Comparison of ENCODE assay signal across 12 cellular contexts in the genomic region with DNA sequence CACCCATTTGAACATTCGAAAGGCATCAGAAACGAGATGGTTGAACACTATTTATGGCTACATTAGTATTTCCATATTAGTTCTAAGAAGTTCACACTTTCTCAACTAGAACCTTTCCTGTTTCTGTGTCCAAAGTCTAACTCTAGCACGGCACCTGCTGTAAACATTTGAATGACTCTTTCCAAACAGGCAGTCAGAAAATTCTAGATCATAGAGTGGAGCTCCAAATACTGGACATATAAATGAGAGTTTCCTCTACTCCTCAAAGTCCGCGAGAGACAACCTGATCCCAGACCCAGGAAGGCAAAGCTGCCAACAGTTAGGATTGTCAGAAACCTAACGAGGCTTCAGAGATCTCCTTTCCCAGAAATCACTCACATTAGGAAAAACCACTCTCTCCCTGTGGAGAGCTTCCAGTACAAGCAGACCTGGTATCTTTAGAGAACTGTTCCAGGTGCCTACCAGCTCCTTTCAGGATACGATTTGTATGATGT. TPM values are rescaled to one million over a fixed set of nuclear protein-coding genes. Genes with fewer than 3 reads are reported as not detected.
DNase-seq lines count a peak whose midpoint lies in the region; ATAC-seq and TF ChIP-seq lines count a peak whose summit lies in the region.
"Had no signal": no experiment of that assay in that cellular context is flagged by ENCODE, and none has a peak within 500 bp of the region (broad histone marks: within the 10 kb centered on the region; RNA-seq: fewer than 3 reads in every experiment).

No MANE protein-coding gene starts in this region.

- peak overlapping the region; percentile 81 for H3K27ac Mint-ChIP-seq in progenitor cell of endocrine pancreas
- no peak overlapping the region for H3K27ac Mint-ChIP-seq in activated T-helper 2 cell treated with anti-CD3 and anti-CD28 coated beads, Interferon-gamma antibody, Interleukin-2, Interleukin-4, amounts not matched to agents 10 μg/mL and 5 μg/mL and 100 μg/mL, durations not matched to agents 14 hours and 24 hours and 36 hours
- H3K27ac Mint-ChIP-seq: activated CD4-positive, alpha-beta T cell treated with anti-CD3 and anti-CD28 coated beads for 36 hours had no signal

- no peaks in the 10 kb centered on the region for H3K9me3 Mint-ChIP-seq in progenitor cell of endocrine pancreas (ENCODE audit: low read depth)
- no peaks in the 10 kb centered on the region for H3K9me3 Mint-ChIP-seq in activated T-helper 2 cell treated with anti-CD3 and anti-CD28 coated beads, Interferon-gamma antibody, Interleukin-2, Interleukin-4, amounts not matched to agents 10 μg/mL and 5 μg/mL and 100 μg/mL, durations not matched to agents 14 hours and 24 hours and 36 hours

- H3K27me3 Mint-ChIP-seq in progenitor cell of endocrine pancreas, result no peaks in the 10 kb centered on the region
- no peaks in the 10 kb centered on the region for H3K27me3 Mint-ChIP-seq in activated T-helper 2 cell treated with anti-CD3 and anti-CD28 coated beads, Interferon-gamma antibody, Interleukin-2, Interleukin-4, amounts not matched to agents 10 μg/mL and 5 μg/mL and 100 μg/mL, durations not matched to agents 14 hours and 24 hours and 36 hours (ENCODE audit: low read depth)

- H3K4me2 ChIP-seq in BLaER1 treated with 17β-estradiol and CSF1 and Interleukin-3, amounts not matched to agents 10 nM and 100 nM, result peak overlapping the region in 6 of 11 experiments; percentile 9 to 83 (median 32); a peak in 6 of 22 replicates

- TF ChIP-seq CTCF in foreskin fibroblast (IDR thresholded peaks at IDR 0.05; ENCODE audit: low read depth, low read length) (no peak), progenitor cell of endocrine pancreas (IDR thresholded peaks at IDR 0.05; ENCODE audit: unreplicated experiment) (no peak)

- ATAC-seq in HG02885 (IDR thresholded peaks at IDR 0.05; ENCODE audit: poor library complexity, unreplicated experiment) (no peak), GM18909 (IDR thresholded peaks at IDR 0.05; ENCODE audit: poor library complexity, unreplicated experiment) (no peak)
- ATAC-seq: activated CD4-positive, alpha-beta T cell treated with anti-CD3 and anti-CD28 coated beads for 36 hours had no signal

- H3K4me1 Mint-ChIP-seq in progenitor cell of endocrine pancreas (ENCODE audit: low read depth), result peaks cover 73% of the 10 kb centered on the region
- no peaks in the 10 kb centered on the region for H3K4me1 Mint-ChIP-seq in activated T-helper 2 cell treated with anti-CD3 and anti-CD28 coated beads, Interferon-gamma antibody, Interleukin-2, Interleukin-4, amounts not matched to agents 10 μg/mL and 5 μg/mL and 100 μg/mL, durations not matched to agents 14 hours and 24 hours and 36 hours (ENCODE audit: low read depth)
- H3K4me1 Mint-ChIP-seq: activated CD4-positive, alpha-beta T cell treated with anti-CD3 and anti-CD28 coated beads for 36 hours had no signal

- peaks cover 0 to 62% (median 0%) of the 10 kb centered on the region in 11 experiments; a peak in 5 of 22 replicates for H3K36me3 ChIP-seq in BLaER1 treated with 17β-estradiol and CSF1 and Interleukin-3, amounts not matched to agents 10 nM and 100 nM
- H3K36me3 ChIP-seq in SJSA1, result peaks cover 93% of the 10 kb centered on the region

- H3K4me3 Mint-ChIP-seq in progenitor cell of endocrine pancreas (ENCODE audit: low read depth), result no peak overlapping the region
- H3K4me3 Mint-ChIP-seq in activated T-helper 2 cell treated with anti-CD3 and anti-CD28 coated beads, Interferon-gamma antibody, Interleukin-2, Interleukin-4, amounts not matched to agents 10 μg/mL and 5 μg/mL and 100 μg/mL, durations not matched to agents 14 hours and 24 hours and 36 hours (ENCODE audit: low read depth), result no peak overlapping the region
- H3K4me3 Mint-ChIP-seq: activated CD4-positive, alpha-beta T cell treated with anti-CD3 and anti-CD28 coated beads for 36 hours had no signal

- H3K9me3 ChIP-seq in BLaER1 treated with 17β-estradiol and CSF1 and Interleukin-3, amounts not matched to agents 10 nM and 100 nM (replicated peaks in 1 of 11), result no peaks in the 10 kb centered on the region
- no peaks in the 10 kb centered on the region for H3K9me3 ChIP-seq in SJSA1 (replicated peaks)

- peak in 1 of 2 experiments; percentile 18 for DNase-seq in SJSA1 (ENCODE audit: low read depth in 1 of 2, low spot score in 2 of 2)
- peak in 1 of 2 donors; percentile 46 for DNase-seq in foreskin fibroblast
- no peak for DNase-seq in progenitor cell of endocrine pancreas (ENCODE audit: low spot score, unreplicated experiment)
- DNase-seq in activated T-helper 2 cell treated with anti-CD3 and anti-CD28 coated beads, Interferon-gamma antibody, Interleukin-2, Interleukin-4, amounts not matched to agents 10 μg/mL and 5 μg/mL and 100 μg/mL, durations not matched to agents 14 hours and 24 hours and 36 hours (ENCODE audit: low spot score), result no peak
- no peak for DNase-seq in activated CD4-positive, alpha-beta T cell treated with anti-CD3 and anti-CD28 coated beads, Interleukin-2, amount 50 U/mL, for 4 hours
- DNase-seq: activated CD4-positive, alpha-beta T cell treated with anti-CD3 and anti-CD28 coated beads for 36 hours; NCI-H1436 treated with DMSO at 0.1 percent for 48 hours; retina had no signal

- peaks cover 5 to 85% (median 15%) of the 10 kb centered on the region in 10 experiments; a peak in 18 of 20 replicates for H3K4me1 ChIP-seq in BLaER1 treated with 17β-estradiol and CSF1 and Interleukin-3, amounts not matched to agents 10 nM and 100 nM
- peaks cover 100% of the 10 kb centered on the region for H3K4me1 ChIP-seq in SJSA1 (replicated peaks)

- H3K4me3 ChIP-seq in BLaER1 treated with 17β-estradiol and CSF1 and Interleukin-3, amounts not matched to agents 10 nM and 100 nM, result no peak overlapping the region
- H3K4me3 ChIP-seq in SJSA1 (no peak overlapping the region), foreskin fibroblast (ENCODE audit: low read depth in 1 of 2, low read length in 2 of 2) (peak overlapping the region; percentile 42 to 98)

- H3K36me3 Mint-ChIP-seq in progenitor cell of endocrine pancreas (ENCODE audit: insufficient read depth), result peaks cover 29% of the 10 kb centered on the region
- no peaks in the 10 kb centered on the region for H3K36me3 Mint-ChIP-seq in activated T-helper 2 cell treated with anti-CD3 and anti-CD28 coated beads, Interferon-gamma antibody, Interleukin-2, Interleukin-4, amounts not matched to agents 10 μg/mL and 5 μg/mL and 100 μg/mL, durations not matched to agents 14 hours and 24 hours and 36 hours (ENCODE audit: low read depth)

- no peaks in the 10 kb centered on the region for H3K27me3 ChIP-seq in BLaER1 treated with 17β-estradiol and CSF1 and Interleukin-3, amounts not matched to agents 10 nM and 100 nM
- H3K27me3 ChIP-seq in SJSA1 (replicated peaks), result no peaks in the 10 kb centered on the region

- no peak overlapping the region for H3K27ac ChIP-seq in BLaER1 treated with 17β-estradiol and CSF1 and Interleukin-3, amounts not matched to agents 10 nM and 100 nM
- H3K27ac ChIP-seq in SJSA1, result peak overlapping the region; percentile 3

- intact Hi-C loops in activated T-helper 2 cell treated with anti-CD3 and anti-CD28 coated beads, Interferon-gamma antibody, Interleukin-2, Interleukin-4, amounts not matched to agents 10 μg/mL and 5 μg/mL and 100 μg/mL, durations not matched to agents 14 hours and 24 hours and 36 hours (cut with micrococcal nuclease), result no loop called here

- no peak overlapping the region for H3K9ac ChIP-seq in BLaER1 treated with 17β-estradiol and CSF1 and Interleukin-3, amounts not matched to agents 10 nM and 100 nM

- H4K20me1 ChIP-seq in BLaER1 treated with 17β-estradiol and CSF1 and Interleukin-3, amounts not matched to agents 10 nM and 100 nM, result peaks cover 0 to 94% (median 0%) of the 10 kb centered on the region in 11 experiments; a peak in 7 of 22 replicates

RNA-seq across cellular contexts. Expression of a gene that starts 10.6 kb away (rescaled TPM):
- 170 and 178 TPM in 2 replicates for total RNA-seq in SJSA1 (2014; rRNA removed; shearing (Covaris generic))
- 40.3 and 42.5 TPM in 2 replicates for total RNA-seq in progenitor cell of endocrine pancreas
- not detected in 2 replicates for total RNA-seq in activated T-helper 2 cell treated with anti-CD3 and anti-CD28 coated beads, Interferon-gamma antibody, Interleukin-2, Interleukin-4, amounts not matched to agents 10 μg/mL and 5 μg/mL and 100 μg/mL, durations not matched to agents 14 hours and 24 hours and 36 hours
- total RNA-seq: activated CD4-positive, alpha-beta T cell treated with anti-CD3 and anti-CD28 coated beads for 36 hours; OCI-LY7 had no signal

Comparison
In these comparisons a context has a peak if more than half of its experiments do, and no peak if none do; other contexts are left out.
1. H3K4me3 ChIP-seq: peak in foreskin fibroblast (2 of 2); none in BLaER1 treated with 17β-estradiol and CSF1 and Interleukin-3, amounts not matched to agents 10 nM and 100 nM (0 of 10) and SJSA1 (single experiment).
2. RNA of a gene that starts 10.6 kb away (total RNA-seq): 170 to 178 TPM in SJSA1 and 40.3 to 42.5 TPM in progenitor cell of endocrine pancreas; not detected in activated T-helper 2 cell treated with anti-CD3 and anti-CD28 coated beads, Interferon-gamma antibody, Interleukin-2, Interleukin-4, amounts not matched to agents 10 μg/mL and 5 μg/mL and 100 μg/mL, durations not matched to agents 14 hours and 24 hours and 36 hours; every median in the first group is over 10 times any median in the second.